31 cellular contexts compared by ENCODE assay signal in the genomic region with DNA sequence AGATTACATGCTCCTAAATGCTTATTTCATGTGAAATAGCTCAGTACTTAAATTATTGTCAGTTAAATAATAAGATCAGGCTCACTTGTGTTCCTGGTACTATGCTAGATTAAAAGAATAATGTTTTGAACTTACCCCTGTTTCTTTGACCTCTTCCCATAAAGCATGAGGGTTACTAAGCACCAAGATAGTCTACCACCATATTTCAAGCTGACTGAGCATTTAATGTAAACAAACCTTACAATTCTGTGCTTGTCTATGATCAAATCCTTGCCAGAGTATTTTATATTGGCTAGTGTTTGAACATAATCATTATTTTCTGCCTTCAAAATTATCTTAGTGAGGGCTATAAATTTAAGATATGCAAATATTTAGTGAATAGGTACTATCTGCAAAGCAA.
"Had no signal": no experiment of that assay in that cellular context is flagged by ENCODE, and none has a peak within 500 bp of the region (broad histone marks: within the 10 kb centered on the region; RNA-seq: fewer than 3 reads in every experiment).

No MANE protein-coding gene starts in this region.

- H3K4me3 ChIP-seq: colonic mucosa, PC-9 had no signal

- H3K27me3 ChIP-seq: brain microvascular endothelial cell, colonic mucosa had no signal

- H3K4me1 Mint-ChIP-seq: activated B cell treated with CpG ODN at 0.5 μM for 24 hours; activated naive CD4-positive, alpha-beta T cell treated with anti-CD3 and anti-CD28 coated beads, Interleukin-2, amount 10 ng/mL, durations not matched to agents 7 days and 5 days; activated naive CD8-positive, alpha-beta T cell treated with anti-CD3 and anti-CD28 coated beads, Interleukin-2, amount 50 U/mL, for 24 hours had no signal

- H3K27ac Mint-ChIP-seq: activated B cell treated with CpG ODN at 0.5 μM for 24 hours; activated CD4-positive, alpha-beta memory T cell treated with anti-CD3 and anti-CD28 coated beads for 36 hours; activated naive CD4-positive, alpha-beta T cell treated with anti-CD3 and anti-CD28 coated beads, Interleukin-2, amount 10 ng/mL, durations not matched to agents 7 days and 5 days; activated naive CD8-positive, alpha-beta T cell; activated naive CD8-positive, alpha-beta T cell treated with anti-CD3 and anti-CD28 coated beads, Interleukin-2, amount 50 U/mL, for 24 hours had no signal

- H3K36me3 ChIP-seq: brain microvascular endothelial cell, colonic mucosa had no signal

- H3K4me1 ChIP-seq: colonic mucosa had no signal

- ATAC-seq: activated naive CD8-positive, alpha-beta T cell treated with anti-CD3 and anti-CD28 coated beads, Interleukin-2, amount 50 U/mL, for 24 hours; Right ventricle myocardium inferior had no signal

- DNase-seq: activated B cell treated with CpG ODN at 0.5 μM for 24 hours; activated CD4-positive, alpha-beta memory T cell treated with anti-CD3 and anti-CD28 coated beads for 36 hours; activated CD4-positive, alpha-beta T cell treated with anti-CD3 and anti-CD28 coated beads for 4 hours; activated CD4-positive, alpha-beta T cell treated with anti-CD3 and anti-CD28 coated beads, Interleukin-2, amount 50 U/mL, for 1 hour; activated CD4-positive, CD25-positive, alpha-beta regulatory T cell treated with anti-CD3 and anti-CD28 coated beads, Interleukin-2, amount 50 U/mL, for 72 hours; activated CD8-positive, alpha-beta memory T cell treated with anti-CD3 and anti-CD28 coated beads, Interleukin-2, amount 50 U/mL, for 48 hours; activated effector memory CD4-positive, alpha-beta T cell treated with Interleukin-2 at 50 U/mL for 16 hours; activated naive CD4-positive, alpha-beta T cell treated with anti-CD3 and anti-CD28 coated beads, Interleukin-2, amount 10 ng/mL, durations not matched to agents 7 days and 5 days; activated naive CD8-positive, alpha-beta T cell treated with anti-CD3 and anti-CD28 coated beads, Interleukin-2, amount 50 U/mL, for 24 hours; activated T-cell treated with anti-CD3 and anti-CD28 coated beads, Interleukin-2, amount 50 U/mL, for 48 hours; amniotic stem cell; aorta; brain microvascular endothelial cell; central memory CD4-positive, alpha-beta T cell; colonic mucosa; NCI-H1436; NCI-H1694; NCI-H1930; NCI-H446; NCI-H510A treated with DMSO at 0.1 percent for 48 hours; NCI-H526 treated with DMSO at 0.1 percent for 48 hours; NCI-H82; PC-9; SW 1271; T-helper 1 cell; T-helper 2 cell; T-helper 9 cell had no signal

- H3K4me3 Mint-ChIP-seq: activated B cell treated with CpG ODN at 0.5 μM for 24 hours; activated CD4-positive, alpha-beta memory T cell treated with anti-CD3 and anti-CD28 coated beads for 36 hours; activated naive CD4-positive, alpha-beta T cell treated with anti-CD3 and anti-CD28 coated beads, Interleukin-2, amount 10 ng/mL, durations not matched to agents 7 days and 5 days; activated naive CD8-positive, alpha-beta T cell; activated naive CD8-positive, alpha-beta T cell treated with anti-CD3 and anti-CD28 coated beads, Interleukin-2, amount 50 U/mL, for 24 hours had no signal

- H2AFZ ChIP-seq: PC-9 had no signal

- H3K4me2 ChIP-seq: PC-9 had no signal

- H3K36me3 Mint-ChIP-seq: activated CD4-positive, alpha-beta memory T cell treated with anti-CD3 and anti-CD28 coated beads for 36 hours; activated naive CD4-positive, alpha-beta T cell treated with anti-CD3 and anti-CD28 coated beads, Interleukin-2, amount 10 ng/mL, durations not matched to agents 7 days and 5 days; activated naive CD8-positive, alpha-beta T cell had no signal

- H3K27ac ChIP-seq: brain microvascular endothelial cell, colonic mucosa, PC-9, RWPE1, VCaP had no signal

- H3K9me3 ChIP-seq: colonic mucosa had no signal
